ENCODE assay signal across 8 cellular contexts in the genomic region with DNA sequence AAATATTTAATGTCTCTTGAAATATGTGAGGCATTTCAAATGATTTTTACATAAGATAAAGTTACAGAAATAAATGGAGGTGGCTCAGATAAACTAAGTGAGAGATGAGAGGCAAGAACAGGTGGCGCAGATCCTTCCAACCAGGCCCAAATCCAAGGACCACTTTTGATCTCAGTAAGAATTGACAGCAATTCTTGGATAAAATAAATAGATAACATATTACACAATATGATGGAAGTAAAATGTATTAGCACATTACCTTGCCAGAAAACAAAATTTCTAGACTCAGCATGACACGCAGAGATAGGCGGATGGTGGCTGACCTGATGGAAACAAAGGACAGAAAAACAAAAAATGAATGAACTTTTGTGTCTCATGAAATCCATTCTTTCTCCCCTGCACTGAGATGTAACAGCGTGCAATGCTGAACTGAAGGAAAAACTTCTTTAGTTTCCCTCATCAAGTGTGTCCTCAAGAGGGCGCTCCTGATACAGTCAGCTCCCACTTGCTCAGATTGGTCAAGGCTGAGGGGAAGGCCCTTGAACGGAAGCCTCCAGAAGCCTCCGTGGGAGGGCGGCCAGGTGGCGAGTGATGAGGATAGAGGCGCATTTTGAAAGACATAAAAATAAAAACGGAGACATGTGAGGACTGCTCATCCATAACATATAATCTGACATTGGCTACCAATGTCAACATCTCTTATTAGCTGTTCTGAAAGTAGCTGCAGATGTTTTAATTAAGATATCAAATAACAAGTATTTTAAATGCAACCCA.
DNase-seq lines count a peak whose midpoint lies in the region; ATAC-seq and TF ChIP-seq lines count a peak whose summit lies in the region.

No MANE protein-coding gene starts in this region.

- H3K27me3 ChIP-seq in ovary (no peaks in the 10 kb centered on the region), thoracic aorta (replicated peaks; ENCODE audit: insufficient read depth) (no peaks in the 10 kb centered on the region)

- peaks cover 86% of the 10 kb centered on the region for H3K36me3 Mint-ChIP-seq in activated T-helper 17 cell treated with anti-CD3 and anti-CD28 coated beads, Interleukin-2, amount 50 U/mL, for 72 hours (ENCODE audit: low read depth)

- H3K4me3 ChIP-seq in LNCaP clone FGC (ENCODE audit: low read depth, low read length) (no peak overlapping the region), fibroblast of the aortic adventitia (ENCODE audit: low read depth, low read length) (no peak overlapping the region), ovary (no peak overlapping the region), thoracic aorta (no peak overlapping the region)

- peak; percentile 81 for DNase-seq in ELF-1 (ENCODE audit: low read depth, low spot score)
- peak; percentile 97 for DNase-seq in H4 (ENCODE audit: low spot score)
- peak; percentile 69 for DNase-seq in LNCaP clone FGC (ENCODE audit: low read depth)
- peak; percentile 80 for DNase-seq in RWPE1 (ENCODE audit: low spot score)
- peak; percentile 91 for DNase-seq in fibroblast of the aortic adventitia (ENCODE audit: low read depth)
- peak; percentile 79 to 91 (median 83) for DNase-seq in ovary
- peak; percentile 41 for DNase-seq in thoracic aorta (ENCODE audit: low spot score)

- ATAC-seq in activated T-helper 17 cell treated with anti-CD3 and anti-CD28 coated beads, Interleukin-2, amount 50 U/mL, for 72 hours (replicated peaks) = peak; percentile 54
- ATAC-seq in thoracic aorta (ENCODE audit: insufficient number of reproducible peaks, low FRiP score, low read depth) = peak; percentile 67

- H3K9me3 Mint-ChIP-seq in activated T-helper 17 cell treated with anti-CD3 and anti-CD28 coated beads, Interleukin-2, amount 50 U/mL, for 72 hours = no peaks in the 10 kb centered on the region

- no peak for TF ChIP-seq EP300 in ovary (IDR thresholded peaks at IDR 0.05)

- no peaks in the 10 kb centered on the region for H3K27me3 Mint-ChIP-seq in activated T-helper 17 cell treated with anti-CD3 and anti-CD28 coated beads, Interleukin-2, amount 50 U/mL, for 72 hours

- H3K9me3 ChIP-seq in ovary (no peaks in the 10 kb centered on the region), thoracic aorta (no peaks in the 10 kb centered on the region)

- POLR2A ChIA-PET in RWPE1 (lab: Yijun Ruan, JAX; ENCODE audit: low non-redundant PET) = interaction anchor here (1.6 kb wide), 1 partner anchor 161 kb away, joined by 5 read pairs; no protein-coding TSS in a partner anchor

- H3K4me1 Mint-ChIP-seq in activated T-helper 17 cell treated with anti-CD3 and anti-CD28 coated beads, Interleukin-2, amount 50 U/mL, for 72 hours = peaks cover 29% of the 10 kb centered on the region

- WGBS in ovary, 3 donors = 14 to 17% (median 15%) methylated on average over 11 of the region's 11 CpGs

- intact Hi-C loops in ovary (cut with DNase I) = loop anchor here (2.0 to 10.0 kb wide), 5 partner anchors 161 to 267 kb away; a partner anchor contains a TSS

- H3K27ac ChIP-seq in RWPE1 (peak overlapping the region; percentile 83), ovary (peak overlapping the region in 1 of 2 donors; percentile 13), thoracic aorta (no peak overlapping the region)

- peak overlapping the region; percentile 73 for H3K4me3 Mint-ChIP-seq in activated T-helper 17 cell treated with anti-CD3 and anti-CD28 coated beads, Interleukin-2, amount 50 U/mL, for 72 hours

- H3K36me3 ChIP-seq in ovary = no peaks in the 10 kb centered on the region
- H3K36me3 ChIP-seq in thoracic aorta = no peaks in the 10 kb centered on the region

- TF ChIP-seq CTCF in LNCaP clone FGC (IDR thresholded peaks at IDR 0.05; ENCODE audit: control insufficient read depth, extremely low read depth, insufficient read depth) = peak; percentile 87
- TF ChIP-seq CTCF in RWPE1 (conservative IDR thresholded peaks at IDR 0.05; ENCODE audit: low read depth) = peak; percentile 95
- TF ChIP-seq CTCF in fibroblast of the aortic adventitia (IDR thresholded peaks at IDR 0.05; ENCODE audit: insufficient read depth, low read length) = peak; percentile 89
- peak; percentile 56 to 87 (median 87) for TF ChIP-seq CTCF in ovary (IDR thresholded peaks at IDR 0.05)
- TF ChIP-seq CTCF in thoracic aorta (IDR thresholded peaks at IDR 0.05) = peak; percentile 70

- no peak for TF ChIP-seq POLR2A in ovary (IDR thresholded peaks at IDR 0.05)

- H3K27ac Mint-ChIP-seq in activated T-helper 17 cell treated with anti-CD3 and anti-CD28 coated beads, Interleukin-2, amount 50 U/mL, for 72 hours = peak overlapping the region; percentile 95

- H3K4me1 ChIP-seq in ovary (ENCODE audit: insufficient read depth) (peaks cover 3% of the 10 kb centered on the region), thoracic aorta (ENCODE audit: control insufficient read depth in 1 of 2, low read depth in 2 of 2) (peaks cover 0 to 2% of the 10 kb centered on the region in 2 donors)

- CTCF ChIA-PET in RWPE1 (lab: Yijun Ruan, JAX) = interaction anchor here (0.6 to 3.6 kb wide), 8 partner anchors 8 to 274 kb away, joined by 3 to 17 read pairs (median 6); a partner anchor contains a TSS

Comparison
In these comparisons a context has a peak if more than half of its experiments do, and no peak if none do; other contexts are left out.
1. DNase-seq: peak in every context shown above with its lines; median percentile 97 in H4; 91 in fibroblast of the aortic adventitia; 83 in ovary; 81 in ELF-1; 80 in RWPE1; 69 in LNCaP clone FGC; 41 in thoracic aorta.